Comparison of ENCODE assay signal across 8 cellular contexts in the genomic region with DNA sequence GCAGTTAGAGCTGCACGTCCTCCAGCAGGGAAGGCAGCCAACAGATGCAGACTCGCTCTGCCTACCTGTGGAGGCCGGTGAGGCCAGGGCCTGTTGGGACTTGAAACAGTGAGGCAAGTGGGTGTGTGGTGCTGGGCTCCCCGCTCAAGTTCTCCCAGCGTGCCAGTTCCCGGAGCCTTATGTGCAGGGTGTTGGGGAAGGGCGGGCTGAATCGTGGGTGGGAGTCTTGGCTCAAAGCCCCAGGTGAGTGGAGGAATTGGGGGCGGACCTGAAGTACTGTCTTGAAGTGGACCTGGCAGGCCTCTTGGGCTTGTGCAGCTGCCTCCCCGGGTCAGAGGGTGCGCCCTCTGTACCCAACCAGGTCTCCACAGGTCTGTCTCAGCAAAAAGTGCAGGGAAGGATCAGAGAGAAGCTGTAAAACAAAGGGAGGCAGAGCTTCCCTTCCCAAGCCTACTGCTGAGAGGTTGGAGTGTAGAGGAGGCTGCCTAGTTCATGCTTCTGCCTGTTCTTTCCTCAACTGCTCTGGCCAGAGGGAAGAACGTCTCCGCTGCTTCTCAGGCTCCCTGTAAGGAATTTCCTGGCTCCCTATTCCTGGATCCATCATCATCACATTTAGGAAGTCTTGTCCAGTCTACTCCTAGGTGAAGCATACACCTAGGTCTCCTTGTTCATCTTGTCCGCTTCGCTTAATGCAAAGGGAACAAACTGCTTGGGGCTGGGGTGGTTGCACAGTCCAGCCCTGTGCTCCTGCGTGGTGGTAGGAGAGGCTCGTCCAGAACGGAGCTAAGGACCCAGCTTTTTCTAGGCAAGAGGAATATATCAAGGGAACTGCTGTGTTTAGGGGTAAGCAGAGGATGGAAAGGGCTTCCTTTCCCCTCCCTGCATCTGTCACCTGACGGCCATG. TPM values are rescaled to one million over a fixed set of nuclear protein-coding genes. Genes with fewer than 3 reads are reported as not detected.
DNase-seq lines count a peak whose midpoint lies in the region; ATAC-seq and TF ChIP-seq lines count a peak whose summit lies in the region.

No MANE protein-coding gene starts in this region.

- no peak for TF ChIP-seq POLR2A in body of pancreas (IDR thresholded peaks at IDR 0.05)

- no peak overlapping the region for H3K27ac ChIP-seq in lower lobe of right lung
- no peak overlapping the region for H3K27ac ChIP-seq in body of pancreas

- CTCF ChIA-PET in activated CD4-positive, alpha-beta memory T cell treated with anti-CD3 and anti-CD28 coated beads for 36 hours (lab: Charles Lee), result interaction anchor here (0.6 to 7.0 kb wide), 24 partner anchors 9 to 1011 kb away, joined by 3 to 101 read pairs (median 4); partner anchors contain the start of genes CDCA8, SF3A3 and UTP11

- H3K4me3 ChIP-seq in lower lobe of right lung, result no peak overlapping the region
- H3K4me3 ChIP-seq in body of pancreas, result no peak overlapping the region

- DNase-seq in DMS 273 (lab: John Stamatoyannopoulos, UW; ENCODE audit: unreplicated experiment) (peak; percentile 99), lower lobe of right lung (peak; percentile 55), NCI-H1694 (lab: John Stamatoyannopoulos, UW) (no peak), H4 (ENCODE audit: low spot score) (no peak), body of pancreas (no peak)
- DNase-seq in activated CD4-positive, alpha-beta memory T cell treated with anti-CD3 and anti-CD28 coated beads for 36 hours, result no peak
- DNase-seq in activated CD4-positive, CD25-positive, alpha-beta regulatory T cell treated with anti-CD3 and anti-CD28 coated beads, Interleukin-2, amount 50 U/mL, for 72 hours, result no peak

- H3K36me3 Mint-ChIP-seq in activated CD4-positive, alpha-beta memory T cell treated with anti-CD3 and anti-CD28 coated beads for 36 hours, result peaks cover 22% of the 10 kb centered on the region

- peaks cover 28% of the 10 kb centered on the region for H3K4me1 ChIP-seq in lower lobe of right lung
- peaks cover 31% of the 10 kb centered on the region for H3K4me1 ChIP-seq in body of pancreas

- WGBS in body of pancreas, 2 donors, result 77 to 84% methylated on average over 10 to 19 of the region's 19 CpGs

- H3K9me3 Mint-ChIP-seq in activated CD4-positive, alpha-beta memory T cell treated with anti-CD3 and anti-CD28 coated beads for 36 hours, result no peaks in the 10 kb centered on the region

- peaks cover 51% of the 10 kb centered on the region for H3K4me1 Mint-ChIP-seq in activated CD4-positive, alpha-beta memory T cell treated with anti-CD3 and anti-CD28 coated beads for 36 hours (ENCODE audit: low read depth)

- intact Hi-C loops in activated CD4-positive, alpha-beta memory T cell treated with anti-CD3 and anti-CD28 coated beads for 36 hours (cut with micrococcal nuclease), result loop anchor here (1.0 to 5.0 kb wide), 6 partner anchors 15 to 825 kb away; partner anchors contain the start of gene UTP11
- intact Hi-C loops in lower lobe of right lung (cut with DNase I) (no loop called here), body of pancreas (cut with DNase I) (no loop called here)

- no peak overlapping the region for H3K4me3 Mint-ChIP-seq in activated CD4-positive, alpha-beta memory T cell treated with anti-CD3 and anti-CD28 coated beads for 36 hours

- H3K27ac Mint-ChIP-seq in activated CD4-positive, alpha-beta memory T cell treated with anti-CD3 and anti-CD28 coated beads for 36 hours, result peak overlapping the region; percentile 89

- ATAC-seq in GM21360 (IDR thresholded peaks at IDR 0.05; ENCODE audit: unreplicated experiment) (peak; percentile 4), lower lobe of right lung (peak; percentile 62 to 65), body of pancreas (no peak)

- H3K9me3 ChIP-seq in lower lobe of right lung (no peaks in the 10 kb centered on the region), body of pancreas (no peaks in the 10 kb centered on the region)

- no peak for TF ChIP-seq CTCF in lower lobe of right lung (IDR thresholded peaks at IDR 0.05)
- no peak for TF ChIP-seq CTCF in body of pancreas (IDR thresholded peaks at IDR 0.05)

- no peaks in the 10 kb centered on the region for H3K27me3 Mint-ChIP-seq in activated CD4-positive, alpha-beta memory T cell treated with anti-CD3 and anti-CD28 coated beads for 36 hours

- H3K27me3 ChIP-seq in lower lobe of right lung (ENCODE audit: low read depth) (no peaks in the 10 kb centered on the region), body of pancreas (no peaks in the 10 kb centered on the region)

- H3K36me3 ChIP-seq in lower lobe of right lung, result peaks cover 37% of the 10 kb centered on the region
- H3K36me3 ChIP-seq in body of pancreas (replicated peaks in 1 of 2; ENCODE audit: insufficient read depth in 1 of 2, low read depth in 2 of 2), result peaks cover 0 to 24% of the 10 kb centered on the region in 2 donors

- POLR2A ChIA-PET in activated CD4-positive, alpha-beta memory T cell treated with anti-CD3 and anti-CD28 coated beads for 36 hours (lab: Charles Lee), result interaction anchor here (0.6 to 2.7 kb wide), 11 partner anchors 10 to 830 kb away, joined by 3 to 20 read pairs (median 4); partner anchors contain the start of genes SF3A3 and UTP11

RNA-seq across cellular contexts. Expression of gene UTP11, which starts 14.9 kb away (rescaled TPM):
- 10 to 100 TPM; 51.2 to 52.3 TPM for total RNA-seq in activated CD4-positive, alpha-beta memory T cell treated with anti-CD3 and anti-CD28 coated beads for 36 hours
- total RNA-seq in lower lobe of right lung (22.8 TPM), body of pancreas (10 to 100 TPM; 10.9 to 13.2 TPM)
- total RNA-seq in H4 (2014; rRNA removed; shearing (Covaris generic)), result 80.0 and 87.3 TPM in 2 replicates

RNA-seq across cellular contexts. Expression of gene POU3F1, which starts 19.1 kb away (rescaled TPM):
- total RNA-seq in activated CD4-positive, alpha-beta memory T cell treated with anti-CD3 and anti-CD28 coated beads for 36 hours, result under 1 TPM; 0.26 to 0.36 TPM
- total RNA-seq in lower lobe of right lung (not detected), body of pancreas (not detected)
- total RNA-seq in H4 (2014; rRNA removed; shearing (Covaris generic)), result not detected in 2 replicates

RNA-seq across cellular contexts. Expression of gene FHL3, which starts 22.1 kb away (rescaled TPM):
- 10 to 100 TPM; 14.4 to 14.7 TPM for total RNA-seq in activated CD4-positive, alpha-beta memory T cell treated with anti-CD3 and anti-CD28 coated beads for 36 hours
- total RNA-seq in lower lobe of right lung (16.9 TPM), body of pancreas (1 to 10 TPM; 7.3 to 7.8 TPM)
- total RNA-seq in H4 (2014; rRNA removed; shearing (Covaris generic)), result 16.5 and 20.3 TPM in 2 replicates

RNA-seq across cellular contexts. Expression of gene SF3A3, which starts 37.6 kb away (rescaled TPM):
- 10 to 100 TPM; 93.5 to 94.4 TPM for total RNA-seq in activated CD4-positive, alpha-beta memory T cell treated with anti-CD3 and anti-CD28 coated beads for 36 hours
- total RNA-seq in lower lobe of right lung (41.8 TPM), body of pancreas (10 to 100 TPM; 22.1 to 54.1 TPM)
- total RNA-seq in H4 (2014; rRNA removed; shearing (Covaris generic)), result 124 and 163 TPM in 2 replicates

Comparison
In these comparisons a context has a peak if more than half of its experiments do, and no peak if none do; other contexts are left out.
1. DNase-seq: peak in DMS 273 (single experiment) and lower lobe of right lung (single experiment); none in activated CD4-positive, alpha-beta memory T cell treated with anti-CD3 and anti-CD28 coated beads for 36 hours (single experiment), NCI-H1694 (single experiment), activated CD4-positive, CD25-positive, alpha-beta regulatory T cell treated with anti-CD3 and anti-CD28 coated beads, Interleukin-2, amount 50 U/mL, for 72 hours (single experiment), H4 (single experiment) and body of pancreas (0 of 4).